In genomic region chr5:179909224-179909623, GRCh38 we compare ENCODE assay signal across 18 cellular contexts. TPM values are rescaled to one million over a fixed set of nuclear protein-coding genes. Genes with fewer than 3 reads are reported as not detected.
A peak's percentile ranks its signal among the peaks of the same experiment; 100 is the strongest.
DNase-seq lines count a peak whose midpoint lies in the region; ATAC-seq and TF ChIP-seq lines count a peak whose summit lies in the region.
"Had no signal": no experiment of that assay in that cellular context is flagged by ENCODE, and none has a peak within 500 bp of the region (broad histone marks: within the 10 kb centered on the region; RNA-seq: fewer than 3 reads in every experiment).

No MANE protein-coding gene starts in this region.

- CTCF ChIA-PET in WTC11 (lab: Charles Lee): interaction anchor here (1.3 kb wide), 1 partner anchor 66 kb away, joined by 10 read pairs; no protein-coding TSS in a partner anchor

- DNase-seq in activated T-cell treated with anti-CD3 and anti-CD28 coated beads, Interleukin-2, amount 50 U/mL, for 24 hours: no peak
- no peak for DNase-seq in activated T-cell treated with anti-CD3 and anti-CD28 coated beads, Interleukin-2, amount 50 U/mL, for 48 hours
- DNase-seq in memory B cell (ENCODE audit: low spot score in 2 of 2) (no peak), spleen (peak; percentile 12), WTC11 (ENCODE audit: low spot score) (no peak), hepatic stellate cell (ENCODE audit: low spot score) (no peak), sciatic nerve (ENCODE audit: low spot score) (no peak)
- DNase-seq: ACHN; GDM1; kidney glomerular epithelial cell; MM.1S; NCI-H510A treated with DMSO at 0.1 percent for 48 hours; sigmoid colon; stimulated activated CD8-positive, alpha-beta memory T cell treated with anti-CD3 and anti-CD28 coated beads, Interleukin-4, amount 100 ng/mL, for 48 hours had no signal

- H3K27me3 Mint-ChIP-seq in activated T-cell treated with anti-CD3 and anti-CD28 coated beads, Interleukin-2, amount 50 U/mL, for 24 hours: no peaks in the 10 kb centered on the region
- H3K27me3 Mint-ChIP-seq in IgD-negative memory B cell (no peaks in the 10 kb centered on the region), memory B cell (no peaks in the 10 kb centered on the region), WTC11 (ENCODE audit: low read depth) (peaks cover 3% of the 10 kb centered on the region; the same call in 1 of the 2 replicates)

- no peaks in the 10 kb centered on the region for H3K9me3 Mint-ChIP-seq in activated T-cell treated with anti-CD3 and anti-CD28 coated beads, Interleukin-2, amount 50 U/mL, for 24 hours
- H3K9me3 Mint-ChIP-seq in IgD-negative memory B cell (no peaks in the 10 kb centered on the region), memory B cell (no peaks in the 10 kb centered on the region), WTC11 (no peaks in the 10 kb centered on the region)
- H3K9me3 Mint-ChIP-seq: CD14-positive monocyte had no signal

- peak overlapping the region; percentile 0 for H3K4me3 Mint-ChIP-seq in activated T-cell treated with anti-CD3 and anti-CD28 coated beads, Interleukin-2, amount 50 U/mL, for 24 hours
- H3K4me3 Mint-ChIP-seq in IgD-negative memory B cell: peak overlapping the region; percentile 34 to 83 (median 63)
- H3K4me3 Mint-ChIP-seq in memory B cell: peak overlapping the region; percentile 21
- no peak overlapping the region for H3K4me3 Mint-ChIP-seq in WTC11

- H3K4me1 Mint-ChIP-seq in activated T-cell treated with anti-CD3 and anti-CD28 coated beads, Interleukin-2, amount 50 U/mL, for 24 hours (ENCODE audit: low read depth): peaks cover 25% of the 10 kb centered on the region
- H3K4me1 Mint-ChIP-seq in IgD-negative memory B cell (peaks cover 13 to 16% (median 15%) of the 10 kb centered on the region in 3 donors), memory B cell (peaks cover 16% of the 10 kb centered on the region), WTC11 (peaks cover 3% of the 10 kb centered on the region; the same call in 1 of the 2 replicates)

- POLR2A ChIA-PET in WTC11 (lab: Charles Lee): no interaction called here

- H3K27ac Mint-ChIP-seq in activated T-cell treated with anti-CD3 and anti-CD28 coated beads, Interleukin-2, amount 50 U/mL, for 24 hours: no peak overlapping the region
- H3K27ac Mint-ChIP-seq in IgD-negative memory B cell (peak overlapping the region; percentile 26 to 39 (median 31)), memory B cell (no peak overlapping the region), WTC11 (no peak overlapping the region)

- H3K36me3 ChIP-seq in spleen: peaks cover 0 to 8% (median 6%) of the 10 kb centered on the region in 6 donors
- H3K36me3 ChIP-seq: SJCRH30 had no signal

- ATAC-seq in memory B cell (ENCODE audit: low read depth) (no peak), WTC11 (no peak), sciatic nerve (no peak)

- no peak overlapping the region for H3K4me3 ChIP-seq in spleen
- H3K4me3 ChIP-seq: sigmoid colon, SJCRH30 had no signal

- H3K27ac ChIP-seq in spleen: no peak overlapping the region
- H3K27ac ChIP-seq: parathyroid adenoma, SJCRH30 had no signal

- WGBS in spleen, 5 donors: 89 to 97% (median 94%) methylated on average over 6 of the region's 6 CpGs

- H3K36me3 Mint-ChIP-seq in activated T-cell treated with anti-CD3 and anti-CD28 coated beads, Interleukin-2, amount 50 U/mL, for 24 hours (ENCODE audit: low read depth): peaks cover 28% of the 10 kb centered on the region
- H3K36me3 Mint-ChIP-seq in IgD-negative memory B cell (no peaks in the 10 kb centered on the region), memory B cell (peaks cover 3% of the 10 kb centered on the region), WTC11 (peaks cover 7% of the 10 kb centered on the region)

- TF ChIP-seq CTCF in spleen (IDR thresholded peaks at IDR 0.05 in 8 of 11, conservative IDR thresholded peaks at IDR 0.05 in 3 of 11): no peak
- TF ChIP-seq CTCF in WTC11 (IDR thresholded peaks at IDR 0.05): no peak

- no peak for TF ChIP-seq POLR2A in spleen (IDR thresholded peaks at IDR 0.05)

- H3K27me3 ChIP-seq in spleen (replicated peaks in 1 of 7): no peaks in the 10 kb centered on the region
- H3K27me3 ChIP-seq: sigmoid colon, SJCRH30 had no signal

- intact Hi-C loops in spleen (cut with DNase I; ENCODE audit: low total_unique reads) (loop anchor here (5.0 kb wide), 1 partner anchor 102 kb away; the partner anchor contains the start of gene MGAT4B), sciatic nerve (cut with DNase I) (no loop called here)

- H3K4me1 ChIP-seq in spleen: peaks cover 11 to 44% (median 31%) of the 10 kb centered on the region in 6 donors

- no peaks in the 10 kb centered on the region for H3K9me3 ChIP-seq in spleen
- H3K9me3 ChIP-seq: sigmoid colon, SJCRH30 had no signal

TF ChIP-seq in WTC11, 78 proteins besides CTCF, POLR2A, EP300 and RAD21:
- TF ChIP-seq FOXP1 (CRISPR knock-in tag; IDR thresholded peaks at IDR 0.05; ENCODE audit: borderline replicate concordance) (no peak), GTF2I (CRISPR knock-in tag; conservative IDR thresholded peaks at IDR 0.05) (no peak), SP1 (CRISPR knock-in tag; conservative IDR thresholded peaks at IDR 0.05) (no peak), TEAD1 (CRISPR knock-in tag; IDR thresholded peaks at IDR 0.05) (no peak), SMAD3 (CRISPR knock-in tag; IDR thresholded peaks at IDR 0.05; ENCODE audit: borderline replicate concordance) (no peak), ELF4 (CRISPR knock-in tag; IDR thresholded peaks at IDR 0.05; ENCODE audit: low read depth) (no peak), NR2C2 (CRISPR knock-in tag; IDR thresholded peaks at IDR 0.05) (no peak)
- TF ChIP-seq, protein P1, sequence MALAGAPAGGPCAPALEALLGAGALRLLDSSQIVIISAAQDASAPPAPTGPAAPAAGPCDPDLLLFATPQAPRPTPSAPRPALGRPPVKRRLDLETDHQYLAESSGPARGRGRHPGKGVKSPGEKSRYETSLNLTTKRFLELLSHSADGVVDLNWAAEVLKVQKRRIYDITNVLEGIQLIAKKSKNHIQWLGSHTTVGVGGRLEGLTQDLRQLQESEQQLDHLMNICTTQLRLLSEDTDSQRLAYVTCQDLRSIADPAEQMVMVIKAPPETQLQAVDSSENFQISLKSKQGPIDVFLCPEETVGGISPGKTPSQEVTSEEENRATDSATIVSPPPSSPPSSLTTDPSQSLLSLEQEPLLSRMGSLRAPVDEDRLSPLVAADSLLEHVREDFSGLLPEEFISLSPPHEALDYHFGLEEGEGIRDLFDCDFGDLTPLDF (CRISPR knock-in tag; IDR thresholded peaks at IDR 0.05): no peak
- TF ChIP-seq, protein P2, sequence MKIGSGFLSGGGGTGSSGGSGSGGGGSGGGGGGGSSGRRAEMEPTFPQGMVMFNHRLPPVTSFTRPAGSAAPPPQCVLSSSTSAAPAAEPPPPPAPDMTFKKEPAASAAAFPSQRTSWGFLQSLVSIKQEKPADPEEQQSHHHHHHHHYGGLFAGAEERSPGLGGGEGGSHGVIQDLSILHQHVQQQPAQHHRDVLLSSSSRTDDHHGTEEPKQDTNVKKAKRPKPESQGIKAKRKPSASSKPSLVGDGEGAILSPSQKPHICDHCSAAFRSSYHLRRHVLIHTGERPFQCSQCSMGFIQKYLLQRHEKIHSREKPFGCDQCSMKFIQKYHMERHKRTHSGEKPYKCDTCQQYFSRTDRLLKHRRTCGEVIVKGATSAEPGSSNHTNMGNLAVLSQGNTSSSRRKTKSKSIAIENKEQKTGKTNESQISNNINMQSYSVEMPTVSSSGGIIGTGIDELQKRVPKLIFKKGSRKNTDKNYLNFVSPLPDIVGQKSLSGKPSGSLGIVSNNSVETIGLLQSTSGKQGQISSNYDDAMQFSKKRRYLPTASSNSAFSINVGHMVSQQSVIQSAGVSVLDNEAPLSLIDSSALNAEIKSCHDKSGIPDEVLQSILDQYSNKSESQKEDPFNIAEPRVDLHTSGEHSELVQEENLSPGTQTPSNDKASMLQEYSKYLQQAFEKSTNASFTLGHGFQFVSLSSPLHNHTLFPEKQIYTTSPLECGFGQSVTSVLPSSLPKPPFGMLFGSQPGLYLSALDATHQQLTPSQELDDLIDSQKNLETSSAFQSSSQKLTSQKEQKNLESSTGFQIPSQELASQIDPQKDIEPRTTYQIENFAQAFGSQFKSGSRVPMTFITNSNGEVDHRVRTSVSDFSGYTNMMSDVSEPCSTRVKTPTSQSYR (CRISPR knock-in tag; IDR thresholded peaks at IDR 0.05): no peak
- TF ChIP-seq, protein P3, sequence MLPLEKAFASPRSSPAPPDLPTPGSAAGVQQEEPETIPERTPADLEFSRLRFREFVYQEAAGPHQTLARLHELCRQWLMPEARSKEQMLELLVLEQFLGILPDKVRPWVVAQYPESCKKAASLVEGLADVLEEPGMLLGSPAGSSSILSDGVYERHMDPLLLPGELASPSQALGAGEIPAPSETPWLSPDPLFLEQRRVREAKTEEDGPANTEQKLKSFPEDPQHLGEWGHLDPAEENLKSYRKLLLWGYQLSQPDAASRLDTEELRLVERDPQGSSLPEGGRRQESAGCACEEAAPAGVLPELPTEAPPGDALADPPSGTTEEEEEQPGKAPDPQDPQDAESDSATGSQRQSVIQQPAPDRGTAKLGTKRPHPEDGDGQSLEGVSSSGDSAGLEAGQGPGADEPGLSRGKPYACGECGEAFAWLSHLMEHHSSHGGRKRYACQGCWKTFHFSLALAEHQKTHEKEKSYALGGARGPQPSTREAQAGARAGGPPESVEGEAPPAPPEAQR (CRISPR knock-in tag; IDR thresholded peaks at IDR 0.05): no peak
- TF ChIP-seq, protein P4, sequence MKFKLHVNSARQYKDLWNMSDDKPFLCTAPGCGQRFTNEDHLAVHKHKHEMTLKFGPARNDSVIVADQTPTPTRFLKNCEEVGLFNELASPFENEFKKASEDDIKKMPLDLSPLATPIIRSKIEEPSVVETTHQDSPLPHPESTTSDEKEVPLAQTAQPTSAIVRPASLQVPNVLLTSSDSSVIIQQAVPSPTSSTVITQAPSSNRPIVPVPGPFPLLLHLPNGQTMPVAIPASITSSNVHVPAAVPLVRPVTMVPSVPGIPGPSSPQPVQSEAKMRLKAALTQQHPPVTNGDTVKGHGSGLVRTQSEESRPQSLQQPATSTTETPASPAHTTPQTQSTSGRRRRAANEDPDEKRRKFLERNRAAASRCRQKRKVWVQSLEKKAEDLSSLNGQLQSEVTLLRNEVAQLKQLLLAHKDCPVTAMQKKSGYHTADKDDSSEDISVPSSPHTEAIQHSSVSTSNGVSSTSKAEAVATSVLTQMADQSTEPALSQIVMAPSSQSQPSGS (CRISPR knock-in tag; IDR thresholded peaks at IDR 0.05; ENCODE audit: borderline replicate concordance, low read depth): no peak
TF ChIP-seq in WTC11: peak in this region for 0.

RNA-seq across cellular contexts. Expression of gene TBC1D9B, which starts 1.5 kb away (rescaled TPM):
- 57.2 TPM for polyA plus RNA-seq in IgD-negative memory B cell
- 100 to 1,000 TPM in 6 of 7 donors, 10 to 100 TPM in 1; 98.9 to 140 (median 120) TPM for total RNA-seq in spleen
- 10 to 100 TPM; 29.5 to 67.1 (median 38.0) TPM for polyA plus RNA-seq in spleen
- total RNA-seq in WTC11 (2021): 64.9 to 70.9 TPM (median 69.0 TPM) in 3 replicates
- 132 TPM for total RNA-seq in sciatic nerve

RNA-seq across cellular contexts. Expression of gene MRNIP, which starts 50.6 kb away (rescaled TPM):
- 26.2 TPM for polyA plus RNA-seq in IgD-negative memory B cell
- 10 to 100 TPM; 46.2 to 88.4 (median 48.0) TPM for total RNA-seq in spleen
- polyA plus RNA-seq in spleen: 100 to 1,000 TPM in 1 of 3 donors, 10 to 100 TPM in 2; 34.9 to 107 (median 58.7) TPM
- total RNA-seq in WTC11 (2021): 35.2 to 42.0 TPM (median 36.7 TPM) in 3 replicates
- total RNA-seq in sciatic nerve: 54.4 TPM

Comparison
In these comparisons a context has a peak if more than half of its experiments do, and no peak if none do; other contexts are left out.
1. H3K27ac Mint-ChIP-seq: peak in IgD-negative memory B cell (3 of 3); none in activated T-cell treated with anti-CD3 and anti-CD28 coated beads, Interleukin-2, amount 50 U/mL, for 24 hours (single experiment), memory B cell (single experiment) and WTC11 (single experiment).